Comparison of ENCODE assay signal across 20 cellular contexts in genomic region chr14:46985529-46986137, GRCh38.
DNase-seq lines count a peak whose midpoint lies in the region; ATAC-seq, FAIRE-seq and TF ChIP-seq lines count a peak whose summit lies in the region.
"Had no signal": no experiment of that assay in that cellular context is flagged by ENCODE, and none has a peak within 500 bp of the region (broad histone marks: within the 10 kb centered on the region; RNA-seq: fewer than 3 reads in every experiment).

No MANE protein-coding gene starts in this region.

- no peak for ATAC-seq in GM18861 (IDR thresholded peaks at IDR 0.05; ENCODE audit: unreplicated experiment)
- no peak for ATAC-seq in HG02763 (IDR thresholded peaks at IDR 0.05; ENCODE audit: unreplicated experiment)
- ATAC-seq: HepG2 had no signal

- WGBS in hepatocyte (ENCODE audit: low lambda C conversion rate, missing lambda C conversion rate): 74% methylated on average over 5 of the region's 5 CpGs

- TF ChIP-seq CTCF in astrocyte (IDR thresholded peaks at IDR 0.05; ENCODE audit: insufficient read depth, low read depth, low read length) (no peak), hepatocyte (IDR thresholded peaks at IDR 0.05; ENCODE audit: poor library complexity) (no peak)

- H2AFZ ChIP-seq in astrocyte (ENCODE audit: low read depth, low read length): no peak overlapping the region
- no peak overlapping the region for H2AFZ ChIP-seq in hepatocyte

- no peaks in the 10 kb centered on the region for H3K4me1 ChIP-seq in astrocyte (ENCODE audit: insufficient read depth, low read length)
- no peaks in the 10 kb centered on the region for H3K4me1 ChIP-seq in hepatocyte (ENCODE audit: insufficient read depth)
- H3K4me1 ChIP-seq: Peyer's patch had no signal

- no peak overlapping the region for H3K9ac ChIP-seq in astrocyte (ENCODE audit: low read length)

- no peaks in the 10 kb centered on the region for H3K9me2 ChIP-seq in hepatocyte (replicated peaks; ENCODE audit: insufficient read depth)

- no peaks in the 10 kb centered on the region for H3K9me3 ChIP-seq in astrocyte (ENCODE audit: insufficient read depth, low read depth, low read length)
- H3K9me3 ChIP-seq in hepatocyte (ENCODE audit: low read depth): no peaks in the 10 kb centered on the region
- H3K9me3 ChIP-seq: Peyer's patch had no signal

- H3K36me3 ChIP-seq in astrocyte (ENCODE audit: insufficient read depth, low read length): no peaks in the 10 kb centered on the region
- no peaks in the 10 kb centered on the region for H3K36me3 ChIP-seq in hepatocyte (replicated peaks; ENCODE audit: insufficient read depth, low read depth)
- H3K36me3 ChIP-seq: Peyer's patch had no signal

- H3K79me2 ChIP-seq in astrocyte (ENCODE audit: insufficient read depth, low read length) (no peaks in the 10 kb centered on the region), hepatocyte (no peaks in the 10 kb centered on the region)

- H3K27ac ChIP-seq in astrocyte (ENCODE audit: low read depth, low read length) (no peak overlapping the region), hepatocyte (no peak overlapping the region)
- H3K27ac ChIP-seq: C4-2B, Peyer's patch, SK-N-MC had no signal

- H3K4me2 ChIP-seq in astrocyte (ENCODE audit: low read length) (peak overlapping the region; percentile 18), hepatocyte (peak overlapping the region; percentile 9)

- no peaks in the 10 kb centered on the region for H3K36me3 Mint-ChIP-seq in astrocyte (ENCODE audit: low read depth, unreplicated experiment)

- no peaks in the 10 kb centered on the region for H3K27me3 Mint-ChIP-seq in astrocyte (ENCODE audit: low read depth, unreplicated experiment)

- H3K4me3 ChIP-seq in astrocyte (ENCODE audit: insufficient read depth, low read depth, low read length) (no peak overlapping the region), hepatocyte (no peak overlapping the region)
- H3K4me3 ChIP-seq: Peyer's patch, SK-N-MC had no signal

- DNase-seq in M059J (ENCODE audit: low read depth) (peak; percentile 0), astrocyte (ENCODE audit: low read depth) (peak; percentile 15), hepatocyte (ENCODE audit: low spot score) (no peak), renal cortical epithelial cell (ENCODE audit: low read depth) (peak; percentile 31), putamen (ENCODE audit: low spot score) (no peak), GM12891 (ENCODE audit: insufficient read length, low spot score) (no peak)
- DNase-seq: COR-L47, HFFc6, KG1, NCI-H1048, NCI-H146, NCI-H2081, NCI-H2227 treated with DMSO at 0.1 percent for 48 hours, Peyer's patch, Right ventricle myocardium superior had no signal

- TF ChIP-seq POLR2A in GM12891 (IDR thresholded peaks at IDR 0.05; ENCODE audit: low read depth, low read length): no peak

- FAIRE-seq in astrocyte (lab: Jason Lieb, UNC) (no peak), GM12891 (lab: Jason Lieb, UNC) (no peak)
- FAIRE-seq: HepG2 had no signal

- no peaks in the 10 kb centered on the region for H3K9me3 Mint-ChIP-seq in astrocyte (ENCODE audit: unreplicated experiment)

- H4K20me1 ChIP-seq in astrocyte (ENCODE audit: insufficient read depth, low read length): no peaks in the 10 kb centered on the region
- H4K20me1 ChIP-seq in hepatocyte (ENCODE audit: insufficient read depth, poor library complexity, severe bottlenecking): no peaks in the 10 kb centered on the region

- H3K4me3 Mint-ChIP-seq in astrocyte (ENCODE audit: unreplicated experiment): no peak overlapping the region
- H3K4me3 Mint-ChIP-seq: HFFc6 had no signal

- H3K4me1 Mint-ChIP-seq in astrocyte (ENCODE audit: low read depth, unreplicated experiment): peaks cover 9% of the 10 kb centered on the region

- no peak overlapping the region for H3K27ac Mint-ChIP-seq in astrocyte (ENCODE audit: unreplicated experiment)
- H3K27ac Mint-ChIP-seq: HFFc6 had no signal

- H3K27me3 ChIP-seq in astrocyte (ENCODE audit: insufficient read depth, low read length): no peaks in the 10 kb centered on the region
- no peaks in the 10 kb centered on the region for H3K27me3 ChIP-seq in hepatocyte
- H3K27me3 ChIP-seq: Peyer's patch had no signal

TF ChIP-seq in GM12891, 5 proteins besides CTCF, POLR2A, EP300 and RAD21:
- no peak for TF ChIP-seq POLR2AphosphoS5 (IDR thresholded peaks at IDR 0.05; ENCODE audit: low read depth, low read length)
- TF ChIP-seq SPI1 (IDR thresholded peaks at IDR 0.05; ENCODE audit: low read depth, low read length): no peak
- no peak for TF ChIP-seq TAF1 (IDR thresholded peaks at IDR 0.05; ENCODE audit: low read depth, low read length)
- no peak for TF ChIP-seq POU2F2 (IDR thresholded peaks at IDR 0.05; ENCODE audit: low read depth, low read length)
- TF ChIP-seq PAX5 (IDR thresholded peaks at IDR 0.05; ENCODE audit: insufficient read depth, low read length, severe bottlenecking): no peak

Comparison
In these comparisons a context has a peak if more than half of its experiments do, and no peak if none do; other contexts are left out.
1. DNase-seq: peak in M059J (single experiment), astrocyte (single experiment) and renal cortical epithelial cell (single experiment); none in hepatocyte (single experiment), putamen (single experiment) and GM12891 (single experiment).